ENCODE assay signal across 18 cellular contexts in genomic region chr4:185018834-185019450, GRCh38. TPM values are rescaled to one million over a fixed set of nuclear protein-coding genes. Genes with fewer than 3 reads are reported as not detected.
DNase-seq lines count a peak whose midpoint lies in the region; ATAC-seq and TF ChIP-seq lines count a peak whose summit lies in the region.
"Had no signal": no experiment of that assay in that cellular context is flagged by ENCODE, and none has a peak within 500 bp of the region (broad histone marks: within the 10 kb centered on the region; RNA-seq: fewer than 3 reads in every experiment).

No MANE protein-coding gene starts in this region.

- H3K36me3 ChIP-seq in iPS-15b (ENCODE audit: control insufficient read depth, insufficient read depth, low read length): no peaks in the 10 kb centered on the region
- H3K36me3 ChIP-seq in suprapubic skin: no peaks in the 10 kb centered on the region
- no peaks in the 10 kb centered on the region for H3K36me3 ChIP-seq in brain microvascular endothelial cell (replicated peaks)
- no peaks in the 10 kb centered on the region for H3K36me3 ChIP-seq in CD8-positive, alpha-beta memory T cell (ENCODE audit: insufficient read depth, low read length)

- POLR2A ChIA-PET in CD8-positive, alpha-beta memory T cell (lab: Charles Lee): no interaction called here

- peaks cover 19% of the 10 kb centered on the region for H3K4me1 Mint-ChIP-seq in T-helper 17 cell
- H3K4me1 Mint-ChIP-seq in CD8-positive, alpha-beta memory T cell: peaks cover 3 to 36% (median 9%) of the 10 kb centered on the region in 3 donors

- peak overlapping the region; percentile 58 for H3K4me3 ChIP-seq in iPS-15b (ENCODE audit: low read depth, low read length)
- peak overlapping the region; percentile 42 for H3K4me3 ChIP-seq in suprapubic skin
- no peak overlapping the region for H3K4me3 ChIP-seq in brain microvascular endothelial cell (ENCODE audit: low read depth, low read length)
- H3K4me3 ChIP-seq in CD8-positive, alpha-beta memory T cell (ENCODE audit: low read length): no peak overlapping the region

- peaks cover 4% of the 10 kb centered on the region for H3K36me3 Mint-ChIP-seq in T-helper 17 cell (ENCODE audit: low read depth)
- H3K36me3 Mint-ChIP-seq in CD8-positive, alpha-beta memory T cell: no peaks in the 10 kb centered on the region
- H3K36me3 Mint-ChIP-seq: activated CD4-positive, alpha-beta memory T cell treated with anti-CD3 and anti-CD28 coated beads for 36 hours had no signal

- no peak overlapping the region for H3K27ac Mint-ChIP-seq in T-helper 17 cell
- no peak overlapping the region for H3K27ac Mint-ChIP-seq in CD8-positive, alpha-beta memory T cell
- H3K27ac Mint-ChIP-seq: activated CD4-positive, alpha-beta memory T cell treated with anti-CD3 and anti-CD28 coated beads for 36 hours; T-helper 2 cell treated with Interferon-gamma antibody and Interleukin-4, amounts not matched to agents 5 μg/mL and 100 μg/mL, for 36 hours had no signal

- H3K27me3 ChIP-seq in iPS-15b (ENCODE audit: control insufficient read depth, insufficient read depth, low read length) (peaks cover 100% of the 10 kb centered on the region), suprapubic skin (peaks cover 99% of the 10 kb centered on the region), brain microvascular endothelial cell (replicated peaks) (peaks cover 84% of the 10 kb centered on the region)
- peaks cover 10% of the 10 kb centered on the region for H3K27me3 ChIP-seq in CD8-positive, alpha-beta memory T cell (ENCODE audit: insufficient read depth, low read length, poor library complexity, severe bottlenecking)

- peak overlapping the region; percentile 15 for H3K4me3 Mint-ChIP-seq in T-helper 17 cell
- H3K4me3 Mint-ChIP-seq in CD8-positive, alpha-beta memory T cell: no peak overlapping the region
- H3K4me3 Mint-ChIP-seq: activated CD4-positive, alpha-beta memory T cell treated with anti-CD3 and anti-CD28 coated beads for 36 hours; T-helper 2 cell treated with Interferon-gamma antibody and Interleukin-4, amounts not matched to agents 5 μg/mL and 100 μg/mL, for 36 hours had no signal

- CTCF ChIA-PET in CD8-positive, alpha-beta memory T cell (lab: Charles Lee): interaction anchor here (1.1 kb wide), 1 partner anchor 11 kb away, joined by 3 read pairs; no protein-coding TSS in a partner anchor

- TF ChIP-seq EP300 in suprapubic skin (IDR thresholded peaks at IDR 0.05): no peak

- TF ChIP-seq POLR2A in suprapubic skin (IDR thresholded peaks at IDR 0.05): no peak

- H3K27me3 Mint-ChIP-seq in T-helper 17 cell: peaks cover 80% of the 10 kb centered on the region
- H3K27me3 Mint-ChIP-seq in CD8-positive, alpha-beta memory T cell: peaks cover 71 to 79% of the 10 kb centered on the region in 2 donors

- H3K9me3 Mint-ChIP-seq in CD8-positive, alpha-beta memory T cell: no peaks in the 10 kb centered on the region
- H3K9me3 Mint-ChIP-seq: activated CD4-positive, alpha-beta memory T cell treated with anti-CD3 and anti-CD28 coated beads for 36 hours; T-helper 2 cell treated with Interferon-gamma antibody and Interleukin-4, amounts not matched to agents 5 μg/mL and 100 μg/mL, for 36 hours had no signal

- no peak overlapping the region for H3K9ac ChIP-seq in iPS-15b (ENCODE audit: low read depth, low read length)

- H3K27ac ChIP-seq in suprapubic skin (no peak overlapping the region), brain microvascular endothelial cell (no peak overlapping the region)
- no peak overlapping the region for H3K27ac ChIP-seq in CD8-positive, alpha-beta memory T cell (ENCODE audit: low read depth, low read length)

- 3% methylated on average over 33 of the region's 40 CpGs for WGBS in suprapubic skin

- in situ Hi-C loops in brain microvascular endothelial cell (cut with HindIII; ENCODE audit: low pct_ligation_motif_present, low sequenced_read_pairs): no loop called here

- DNase-seq in activated CD8-positive, alpha-beta memory T cell treated with anti-CD3 and anti-CD28 coated beads for 24 hours: peak; percentile 57
- no peak for DNase-seq in activated CD8-positive, alpha-beta memory T cell treated with anti-CD3 and anti-CD28 coated beads, Interleukin-2, amount 50 U/mL, for 48 hours
- no peak for DNase-seq in T-helper 17 cell
- DNase-seq in suprapubic skin (ENCODE audit: low spot score in 2 of 2): no peak
- no peak for DNase-seq in brain microvascular endothelial cell
- no peak for DNase-seq in CD8-positive, alpha-beta memory T cell
- no peak for DNase-seq in NCI-H187 treated with DMSO at 0.1 percent for 48 hours (lab: John Stamatoyannopoulos, UW)
- DNase-seq: activated CD4-positive, alpha-beta memory T cell treated with anti-CD3 and anti-CD28 coated beads for 36 hours; activated naive CD4-positive, alpha-beta T cell treated with anti-CD3 and anti-CD28 coated beads, Interleukin-2, amount 50 U/mL, for 16 hours; cerebellar nuclear complex; DMS79 treated with DMSO at 0.1 percent for 48 hours; erythroblast; hippocampal formation; NCI-H446 treated with DMSO at 0.1 percent for 48 hours; stimulated activated CD4-positive, alpha-beta T cell treated with anti-CD3 and anti-CD28 coated beads, Interleukin-12 subunit alpha, Interleukin-12 subunit beta, amount 100 ng/mL, for 4 hours had no signal

- ATAC-seq in T-helper 17 cell: no peak

- peaks cover 14% of the 10 kb centered on the region for H3K4me1 ChIP-seq in iPS-15b (ENCODE audit: control insufficient read depth, insufficient read depth, low read length)
- H3K4me1 ChIP-seq in suprapubic skin: peaks cover 49% of the 10 kb centered on the region
- H3K4me1 ChIP-seq in CD8-positive, alpha-beta memory T cell (ENCODE audit: insufficient read depth, low read length): no peaks in the 10 kb centered on the region

- TF ChIP-seq CTCF in suprapubic skin (IDR thresholded peaks at IDR 0.05): no peak
- TF ChIP-seq CTCF in brain microvascular endothelial cell (IDR thresholded peaks at IDR 0.05; ENCODE audit: low read depth, low read length, missing control alignments): no peak

- H3K9me3 ChIP-seq in T-helper 17 cell (ENCODE audit: control insufficient read depth, low read length, poor library complexity, severe bottlenecking) (no peaks in the 10 kb centered on the region), iPS-15b (ENCODE audit: control insufficient read depth, insufficient read depth, low read length) (no peaks in the 10 kb centered on the region), suprapubic skin (no peaks in the 10 kb centered on the region)
- no peaks in the 10 kb centered on the region for H3K9me3 ChIP-seq in CD8-positive, alpha-beta memory T cell (ENCODE audit: low read length)

RNA-seq across cellular contexts. Expression of gene HELT, which starts 0.7 kb away (rescaled TPM):
- total RNA-seq in T-helper 17 cell (not detected), suprapubic skin (1 to 10 TPM in 3 of 4 donors, under 1 TPM in 1; 0.53 to 1.5 (median 1.2) TPM)
- total RNA-seq in CD8-positive, alpha-beta memory T cell: not detected
- polyA plus RNA-seq in CD8-positive, alpha-beta memory T cell: not detected
- total RNA-seq: activated CD4-positive, alpha-beta memory T cell treated with anti-CD3 and anti-CD28 coated beads for 36 hours; ureter had no signal

Comparison
In these comparisons a context has a peak if more than half of its experiments do, and no peak if none do; other contexts are left out.
1. H3K4me3 ChIP-seq: peak in iPS-15b (single experiment) and suprapubic skin (single experiment); none in brain microvascular endothelial cell (single experiment) and CD8-positive, alpha-beta memory T cell (single experiment).